26 cellular contexts compared by ENCODE assay signal in the genomic region with DNA sequence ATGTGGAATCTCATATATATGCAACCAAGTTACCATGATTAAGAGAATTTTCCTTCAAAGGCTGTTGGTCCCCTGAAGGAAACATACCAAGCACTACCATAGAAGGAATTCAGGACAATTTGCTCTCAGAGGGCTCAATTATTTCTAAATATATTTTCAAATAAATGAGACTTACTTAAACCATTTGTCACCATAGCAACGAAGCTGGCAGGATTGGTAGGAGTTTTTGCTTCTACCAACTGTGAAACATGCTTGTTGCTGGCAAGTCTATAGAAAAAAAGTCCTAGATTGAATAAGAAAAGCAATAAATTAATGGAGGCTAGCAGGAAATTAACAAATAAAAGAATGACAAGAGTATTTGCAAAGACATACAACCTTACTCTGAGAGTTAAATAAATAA.
"Had no signal": no experiment of that assay in that cellular context is flagged by ENCODE, and none has a peak within 500 bp of the region (broad histone marks: within the 10 kb centered on the region; RNA-seq: fewer than 3 reads in every experiment).

No MANE protein-coding gene starts in this region.

- H3K4me3 ChIP-seq: ascending aorta, body of pancreas, Peyer's patch, SJSA1 had no signal

- DNase-seq: activated CD4-positive, alpha-beta T cell treated with anti-CD3 and anti-CD28 coated beads, Interleukin-2, amount 10 ng/mL, durations not matched to agents 24 days and 14 days; activated CD4-positive, alpha-beta T cell treated with anti-CD3 and anti-CD28 coated beads, Interleukin-2, amount 50 U/mL, for 4 hours; activated CD8-positive, alpha-beta T cell treated with anti-CD3 and anti-CD28 coated beads for 36 hours; activated effector memory CD4-positive, alpha-beta T cell treated with anti-CD3 and anti-CD28 coated beads, Interleukin-2, amount 50 U/mL, for 16 hours; activated naive CD4-positive, alpha-beta T cell; activated naive CD8-positive, alpha-beta T cell treated with anti-CD3 and anti-CD28 coated beads, Interleukin-2, amount 10 ng/mL, durations not matched to agents 7 days and 5 days; activated T-cell treated with anti-CD3 and anti-CD28 coated beads, Interleukin-2, amount 50 U/mL, for 1 hour; activated T-cell treated with anti-CD3 and anti-CD28 coated beads, Interleukin-2, amount 50 U/mL, for 72 hours; body of pancreas; central memory CD4-positive, alpha-beta T cell; Karpas-422; NCI-H1105; NCI-H1417 treated with DMSO at 0.1 percent for 48 hours; NCI-H187 treated with DMSO at 0.1 percent for 48 hours; NCI-H2081; NCI-H510A; NCI-H526; NCI-H748 treated with DMSO at 0.1 percent for 48 hours; NK-92 treated with Interleukin-12 subunit alpha and Interleukin-12 subunit beta, amount 100 ng/mL, for 24 hours; PC-3; Peyer's patch; RPMI8226; SHP77 treated with DMSO at 0.1 percent for 48 hours; SK-N-SH had no signal

- H3K4me1 ChIP-seq: ascending aorta, body of pancreas, Peyer's patch, SJSA1 had no signal

- H3K9me3 ChIP-seq: ascending aorta, body of pancreas, Peyer's patch, SJSA1, SK-N-SH had no signal

- H3K27me3 ChIP-seq: ascending aorta, body of pancreas, Peyer's patch, SJSA1 had no signal

- H3K36me3 ChIP-seq: ascending aorta, Peyer's patch, SJSA1 had no signal

- H3K27ac ChIP-seq: ascending aorta, body of pancreas, Peyer's patch, SJSA1 had no signal
